Comparison of ENCODE assay signal across 8 cellular contexts in genomic region chr1:40951943-40952743, GRCh38. TPM values are rescaled to one million over a fixed set of nuclear protein-coding genes. Genes with fewer than 3 reads are reported as not detected.
DNase-seq lines count a peak whose midpoint lies in the region; ATAC-seq and TF ChIP-seq lines count a peak whose summit lies in the region.

No MANE protein-coding gene starts in this region.

- no peaks in the 10 kb centered on the region for H3K9me2 ChIP-seq in neural cell (ENCODE audit: insufficient read depth, low read length)

- no peak overlapping the region for H3K4me2 ChIP-seq in neural cell (ENCODE audit: low read length)

- H2AFZ ChIP-seq in neural cell (ENCODE audit: low read depth, low read length) = no peak overlapping the region

- H3K4me3 ChIP-seq in HFF-Myc (replicated peaks; ENCODE audit: low read depth, low read length) = no peak overlapping the region
- H3K4me3 ChIP-seq in esophagus squamous epithelium = no peak overlapping the region
- H3K4me3 ChIP-seq in neural cell (ENCODE audit: low read length) = no peak overlapping the region
- peak overlapping the region in 1 of 4 donors; percentile 0 for H3K4me3 ChIP-seq in stomach

- H3K4me1 ChIP-seq in esophagus squamous epithelium (peaks cover 0 to 21% (median 3%) of the 10 kb centered on the region in 3 donors), stomach (peaks cover 0 to 32% (median 14%) of the 10 kb centered on the region in 4 donors)

- H3K9me3 ChIP-seq in esophagus squamous epithelium = no peaks in the 10 kb centered on the region
- no peaks in the 10 kb centered on the region for H3K9me3 ChIP-seq in neural cell (ENCODE audit: low read length)
- H3K9me3 ChIP-seq in stomach = no peaks in the 10 kb centered on the region

- intact Hi-C loops in esophagus squamous epithelium (cut with DNase I) (loop anchor here (2.0 kb wide), 1 partner anchor 101 kb away; no protein-coding TSS in a partner anchor), stomach (cut with DNase I; ENCODE audit: low total_unique reads) (loop anchor here (5.0 kb wide), 1 partner anchor 105 kb away; no protein-coding TSS in a partner anchor)

- H3K36me3 ChIP-seq in esophagus squamous epithelium (no peaks in the 10 kb centered on the region), neural cell (ENCODE audit: insufficient read depth, low read length) (no peaks in the 10 kb centered on the region), stomach (no peaks in the 10 kb centered on the region)

- WGBS in esophagus squamous epithelium, 2 donors = 8 to 13% methylated on average over 12 to 13 of the region's 17 CpGs
- WGBS in stomach, 5 donors = 22 to 28% (median 27%) methylated on average over 14 to 17 of the region's 17 CpGs

- no peak for ATAC-seq in HG02885 (IDR thresholded peaks at IDR 0.05; ENCODE audit: poor library complexity, unreplicated experiment)

- no peaks in the 10 kb centered on the region for H3F3A ChIP-seq in neural cell (ENCODE audit: insufficient read depth, low read length, poor library complexity, severe bottlenecking)

- TF ChIP-seq CTCF in C4-2B (conservative IDR thresholded peaks at IDR 0.05) = peak; percentile 98
- peak; percentile 88 for TF ChIP-seq CTCF in HFF-Myc (IDR thresholded peaks at IDR 0.05; ENCODE audit: low read depth, low read length, missing control alignments)
- peak; percentile 56 to 96 (median 91) for TF ChIP-seq CTCF in esophagus squamous epithelium (IDR thresholded peaks at IDR 0.05)
- peak; percentile 86 for TF ChIP-seq CTCF in neural cell (IDR thresholded peaks at IDR 0.05; ENCODE audit: poor library complexity, severe bottlenecking)
- peak in 5 of 7 experiments; percentile 83 to 95 (median 88) for TF ChIP-seq CTCF in stomach (IDR thresholded peaks at IDR 0.05)

- TF ChIP-seq EP300 in neural cell (conservative IDR thresholded peaks at IDR 0.05; ENCODE audit: poor library complexity, severe bottlenecking) (no peak), stomach (IDR thresholded peaks at IDR 0.05) (no peak)

- peaks cover 0 to 17% (median 0%) of the 10 kb centered on the region in 4 donors for H3K27me3 ChIP-seq in esophagus squamous epithelium
- no peaks in the 10 kb centered on the region for H3K27me3 ChIP-seq in neural cell (ENCODE audit: insufficient read depth, low read depth, low read length)
- peaks cover 0 to 18% (median 0%) of the 10 kb centered on the region in 3 donors for H3K27me3 ChIP-seq in stomach

- TF ChIP-seq POLR2A in esophagus squamous epithelium (IDR thresholded peaks at IDR 0.05) = no peak
- TF ChIP-seq POLR2A in stomach (IDR thresholded peaks at IDR 0.05) = no peak

- H3K27ac ChIP-seq in C4-2B = no peak overlapping the region
- no peak overlapping the region for H3K27ac ChIP-seq in esophagus squamous epithelium
- no peak overlapping the region for H3K27ac ChIP-seq in neural cell (ENCODE audit: low read length)
- H3K27ac ChIP-seq in stomach = no peak overlapping the region

- DNase-seq in HFF-Myc (ENCODE audit: extremely low read depth, low read depth) (no peak), NCI-H82 treated with DMSO at 0.1 percent for 48 hours (lab: John Stamatoyannopoulos, UW; ENCODE audit: unreplicated experiment) (peak; percentile 16), esophagus squamous epithelium (lab: John Stamatoyannopoulos, UW) (no peak), stomach (peak; percentile 83)
- DNase-seq in activated CD8-positive, alpha-beta memory T cell treated with anti-CD3 and anti-CD28 coated beads, Interleukin-2, amount 50 U/mL, for 48 hours = peak; percentile 86

- TF ChIP-seq RAD21 in neural cell (conservative IDR thresholded peaks at IDR 0.05) = peak; percentile 85

- H3K79me2 ChIP-seq in neural cell (replicated peaks; ENCODE audit: insufficient read depth, low read length) = no peaks in the 10 kb centered on the region

- no peak overlapping the region for H3K9ac ChIP-seq in neural cell (ENCODE audit: low read length)

- H4K20me1 ChIP-seq in neural cell (ENCODE audit: insufficient read depth) = no peaks in the 10 kb centered on the region

TF ChIP-seq in neural cell, 6 proteins besides CTCF, POLR2A, EP300 and RAD21:
- TF ChIP-seq EZH2 (IDR thresholded peaks at IDR 0.05; ENCODE audit: borderline replicate concordance, insufficient read depth, low read length, poor library complexity, severe bottlenecking) = no peak
- peak; percentile 16 for TF ChIP-seq MXI1 (conservative IDR thresholded peaks at IDR 0.05; ENCODE audit: poor library complexity, severe bottlenecking)
- TF ChIP-seq SMC3 (conservative IDR thresholded peaks at IDR 0.05; ENCODE audit: poor library complexity) = peak; percentile 85
TF ChIP-seq in neural cell: peak in this region for 2.

RNA-seq across cellular contexts. Expression of gene CTPS1, which starts 27.4 kb away (rescaled TPM):
- total RNA-seq in esophagus squamous epithelium (10 to 100 TPM; 14.6 to 42.8 (median 23.7) TPM), stomach (10 to 100 TPM; 14.0 to 45.5 (median 32.7) TPM)
- polyA plus RNA-seq in neural cell (55.2 and 76.1 TPM in 2 replicates), stomach (1 to 10 TPM; 6.4 to 9.8 (median 8.1) TPM)
- 46.5 and 56.6 TPM in 2 replicates for polyA minus RNA-seq in neural cell

Comparison
In these comparisons a context has a peak if more than half of its experiments do, and no peak if none do; other contexts are left out.
1. DNase-seq: peak in NCI-H82 treated with DMSO at 0.1 percent for 48 hours (single experiment), activated CD8-positive, alpha-beta memory T cell treated with anti-CD3 and anti-CD28 coated beads, Interleukin-2, amount 50 U/mL, for 48 hours (single experiment) and stomach (single experiment); none in HFF-Myc (single experiment) and esophagus squamous epithelium (single experiment).
2. Peak in every context shown above with its lines, with median percentiles within 50 percentile points of each other: CTCF ChIP-seq.